In genomic region chr7:85021090-85021704, GRCh38 we compare ENCODE assay signal across 9 cellular contexts.
DNase-seq lines count a peak whose midpoint lies in the region; ATAC-seq, FAIRE-seq and TF ChIP-seq lines count a peak whose summit lies in the region.
"Had no signal": no experiment of that assay in that cellular context is flagged by ENCODE, and none has a peak within 500 bp of the region (broad histone marks: within the 10 kb centered on the region; RNA-seq: fewer than 3 reads in every experiment).

No MANE protein-coding gene starts in this region.

- no peaks in the 10 kb centered on the region for H3K9me3 ChIP-seq in pancreas

- ATAC-seq in pancreas (no peak), HG02610 (IDR thresholded peaks at IDR 0.05; ENCODE audit: unreplicated experiment) (no peak), HG03139 (IDR thresholded peaks at IDR 0.05; ENCODE audit: unreplicated experiment) (no peak)

- no peak for TF ChIP-seq CTCF in pancreas (IDR thresholded peaks at IDR 0.05)

- peaks cover 0 to 8% (median 5%) of the 10 kb centered on the region in 4 donors for H3K27me3 ChIP-seq in pancreas

- no peak overlapping the region for H3K4me3 ChIP-seq in pancreas

- H3K4me1 ChIP-seq in pancreas, result peaks cover 4 to 7% (median 4%) of the 10 kb centered on the region in 3 donors

- peak; percentile 7 for DNase-seq in GM03348 (ENCODE audit: low spot score)
- peak; percentile 7 for DNase-seq in NCI-H1092 (lab: John Stamatoyannopoulos, UW)
- DNase-seq in dermis microvascular lymphatic vessel endothelial cell (ENCODE audit: low read depth in 2 of 2), result peak; percentile 26 to 30
- DNase-seq in pancreas, result no peak
- DNase-seq in mesenteric fat pad (ENCODE audit: low spot score), result no peak
- DNase-seq in DMS153 (lab: John Stamatoyannopoulos, UW), result no peak
- DNase-seq: immature natural killer cell had no signal

- intact Hi-C loops in pancreas (cut with DNase I), result loop anchor here in 1 of 3 donors (5.0 kb wide), 1 partner anchor 1044 kb away; no protein-coding TSS in a partner anchor

- no peaks in the 10 kb centered on the region for H3K36me3 ChIP-seq in pancreas

- 69 to 82% methylated on average over 4 of the region's 4 CpGs for WGBS in pancreas, 2 donors

- no peak overlapping the region for H3K27ac ChIP-seq in pancreas

- FAIRE-seq in pancreas (lab: Jason Lieb, UNC), result peak; percentile 81

Comparison
In these comparisons a context has a peak if more than half of its experiments do, and no peak if none do; other contexts are left out.
1. DNase-seq: peak in GM03348 (single experiment), NCI-H1092 (single experiment) and dermis microvascular lymphatic vessel endothelial cell (2 of 2); none in pancreas (0 of 6), mesenteric fat pad (single experiment) and DMS153 (single experiment).